In genomic region chr5:81204205-81204604, GRCh38 we compare ENCODE assay signal across 5 cellular contexts. TPM values are rescaled to one million over a fixed set of nuclear protein-coding genes. Genes with fewer than 3 reads are reported as not detected.
"Had no signal": no experiment of that assay in that cellular context is flagged by ENCODE, and none has a peak within 500 bp of the region (broad histone marks: within the 10 kb centered on the region; RNA-seq: fewer than 3 reads in every experiment).

No MANE protein-coding gene starts in this region.

- H3K4me1 Mint-ChIP-seq: GM23338, H9 had no signal

- DNase-seq: H9, HCEC 1CT, IMR-90 had no signal

- H3K9me3 Mint-ChIP-seq: GM23338, H9 had no signal

- H3K4me3 ChIP-seq: GM23338 had no signal

- H3K27ac Mint-ChIP-seq: GM23338, H9 had no signal

- ATAC-seq: GM23338 had no signal

- H3K4me3 Mint-ChIP-seq: GM23338, H9 had no signal

RNA-seq across cellular contexts. Expression of gene CKMT2, which starts 28.9 kb away (rescaled TPM):
- total RNA-seq: HT-29 had no signal
